Comparison of ENCODE assay signal across 11 cellular contexts in the genomic region with DNA sequence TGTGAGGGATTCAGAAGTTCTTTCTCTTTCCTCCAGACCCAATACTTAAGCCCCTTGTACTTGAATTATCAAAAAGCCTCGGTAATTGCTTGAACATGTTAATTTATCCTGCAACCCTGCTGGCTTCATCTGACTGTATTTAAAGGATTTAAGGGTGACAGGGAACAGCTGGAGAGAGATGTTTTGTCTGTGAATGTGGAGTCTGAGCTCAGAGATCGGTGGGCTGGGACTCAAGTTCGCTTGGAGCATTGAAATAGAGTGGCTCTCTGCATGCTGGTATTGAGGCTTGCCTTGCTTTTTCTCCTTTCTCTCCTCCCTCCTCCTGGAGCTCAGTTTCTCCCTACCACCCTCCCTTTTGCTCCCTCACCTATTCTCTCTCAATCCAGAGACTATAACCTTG.
"Had no signal": no experiment of that assay in that cellular context is flagged by ENCODE, and none has a peak within 500 bp of the region (broad histone marks: within the 10 kb centered on the region; RNA-seq: fewer than 3 reads in every experiment).

No MANE protein-coding gene starts in this region.

- ATAC-seq: gastrocnemius medialis; heart left ventricle; left colon; pancreas; stimulated activated effector memory CD8-positive, alpha-beta T cell treated with anti-CD3 and anti-CD28 coated beads, Interleukin-12 subunit alpha, Interleukin-12 subunit beta, amount 100 ng/mL, for 72 hours had no signal

- H3K4me3 ChIP-seq: gastrocnemius medialis, heart left ventricle, lung, pancreas, thoracic aorta had no signal

- H3K27me3 ChIP-seq: gastrocnemius medialis, pancreas had no signal

- DNase-seq: activated CD4-positive, alpha-beta memory T cell treated with anti-CD3 and anti-CD28 coated beads for 36 hours; activated naive CD4-positive, alpha-beta T cell treated with anti-CD3 and anti-CD28 coated beads, Interleukin-2, amount 50 U/mL, for 16 hours; activated T-cell treated with anti-CD3 and anti-CD28 coated beads, Interleukin-2, amount 50 U/mL, for 24 hours; dermis blood vessel endothelial cell; gastrocnemius medialis; heart left ventricle; left colon; pancreas had no signal

- H3K36me3 ChIP-seq: gastrocnemius medialis, heart left ventricle, pancreas, thoracic aorta had no signal

- H3K4me3 Mint-ChIP-seq: activated CD4-positive, alpha-beta memory T cell treated with anti-CD3 and anti-CD28 coated beads for 36 hours; activated T-cell treated with anti-CD3 and anti-CD28 coated beads, Interleukin-2, amount 50 U/mL, for 24 hours; stimulated activated effector memory CD8-positive, alpha-beta T cell treated with anti-CD3 and anti-CD28 coated beads, Interleukin-12 subunit alpha, Interleukin-12 subunit beta, amount 100 ng/mL, for 72 hours had no signal

- H3K27ac Mint-ChIP-seq: activated CD4-positive, alpha-beta memory T cell treated with anti-CD3 and anti-CD28 coated beads for 36 hours; activated T-cell treated with anti-CD3 and anti-CD28 coated beads, Interleukin-2, amount 50 U/mL, for 24 hours; stimulated activated effector memory CD8-positive, alpha-beta T cell treated with anti-CD3 and anti-CD28 coated beads, Interleukin-12 subunit alpha, Interleukin-12 subunit beta, amount 100 ng/mL, for 72 hours had no signal

- H3K4me1 Mint-ChIP-seq: stimulated activated effector memory CD8-positive, alpha-beta T cell treated with anti-CD3 and anti-CD28 coated beads, Interleukin-12 subunit alpha, Interleukin-12 subunit beta, amount 100 ng/mL, for 72 hours had no signal

- H3K36me3 Mint-ChIP-seq: activated CD4-positive, alpha-beta memory T cell treated with anti-CD3 and anti-CD28 coated beads for 36 hours; stimulated activated effector memory CD8-positive, alpha-beta T cell treated with anti-CD3 and anti-CD28 coated beads, Interleukin-12 subunit alpha, Interleukin-12 subunit beta, amount 100 ng/mL, for 72 hours had no signal

- H3K9me3 Mint-ChIP-seq: activated CD4-positive, alpha-beta memory T cell treated with anti-CD3 and anti-CD28 coated beads for 36 hours; activated T-cell treated with anti-CD3 and anti-CD28 coated beads, Interleukin-2, amount 50 U/mL, for 24 hours; stimulated activated effector memory CD8-positive, alpha-beta T cell treated with anti-CD3 and anti-CD28 coated beads, Interleukin-12 subunit alpha, Interleukin-12 subunit beta, amount 100 ng/mL, for 72 hours had no signal
